In genomic region chr2:154697422-154698237, GRCh38 we compare ENCODE assay signal across 8 cellular contexts. TPM values are rescaled to one million over a fixed set of nuclear protein-coding genes. Genes with fewer than 3 reads are reported as not detected.
DNase-seq lines count a peak whose midpoint lies in the region; ATAC-seq and TF ChIP-seq lines count a peak whose summit lies in the region.

No MANE protein-coding gene starts in this region.

- H3K36me3 ChIP-seq in GM23338 (ENCODE audit: insufficient read depth) (no peaks in the 10 kb centered on the region), hepatocyte (replicated peaks; ENCODE audit: insufficient read depth, low read depth) (no peaks in the 10 kb centered on the region)

- TF ChIP-seq CTCF in GM23338 (conservative IDR thresholded peaks at IDR 0.05; ENCODE audit: low read depth in 2 of 2): no peak
- no peak for TF ChIP-seq CTCF in hepatocyte (IDR thresholded peaks at IDR 0.05; ENCODE audit: poor library complexity)
- no peak for TF ChIP-seq CTCF in retinal pigment epithelial cell (conservative IDR thresholded peaks at IDR 0.05; ENCODE audit: low read depth, low read length)

- peaks cover 7% of the 10 kb centered on the region; the same call in 1 of the 2 replicates for H3K4me1 ChIP-seq in GM23338 (ENCODE audit: insufficient read depth)
- H3K4me1 ChIP-seq in hepatocyte (ENCODE audit: insufficient read depth): peaks cover 9% of the 10 kb centered on the region

- H3K27ac Mint-ChIP-seq in GM23338: 0 out of 2 replicates have a peak overlapping the region, but pooled peaks have one; percentile 23

- H3K27me3 Mint-ChIP-seq in GM23338 (ENCODE audit: insufficient read depth, low read depth, poor library complexity): peaks cover 28% of the 10 kb centered on the region

- no peaks in the 10 kb centered on the region for H3K9me2 ChIP-seq in GM23338 (ENCODE audit: insufficient read depth)
- H3K9me2 ChIP-seq in hepatocyte (replicated peaks; ENCODE audit: insufficient read depth): no peaks in the 10 kb centered on the region

- H4K20me1 ChIP-seq in GM23338 (replicated peaks; ENCODE audit: insufficient read depth) (no peaks in the 10 kb centered on the region), hepatocyte (ENCODE audit: insufficient read depth, poor library complexity, severe bottlenecking) (no peaks in the 10 kb centered on the region)

- H3K36me3 Mint-ChIP-seq in GM23338 (ENCODE audit: low read depth): no peaks in the 10 kb centered on the region; the same call in 2 of the 3 replicates

- peaks cover 15% of the 10 kb centered on the region; the same call in 2 of the 3 replicates for H3K4me1 Mint-ChIP-seq in GM23338

- H3F3A ChIP-seq in GM23338 (replicated peaks; ENCODE audit: low read depth): no peaks in the 10 kb centered on the region

- H2AFZ ChIP-seq in GM23338 (peak overlapping the region; percentile 98), hepatocyte (peak overlapping the region; percentile 67)

- peak; percentile 60 for DNase-seq in GM23338 (ENCODE audit: low spot score)
- peak; percentile 55 for DNase-seq in hepatocyte (ENCODE audit: low spot score)
- DNase-seq in retinal pigment epithelial cell (ENCODE audit: low read depth): no peak
- no peak for DNase-seq in stimulated activated CD4-positive, alpha-beta T cell treated with anti-CD3 and anti-CD28 coated beads, Interleukin-2, amount 100 ng/mL, for 24 hours
- DNase-seq in cortex of kidney (lab: John Stamatoyannopoulos, UW): no peak
- no peak for DNase-seq in activated naive CD4-positive, alpha-beta T cell treated with anti-CD3 and anti-CD28 coated beads, Interleukin-2, amount 50 U/mL, for 16 hours

- peaks cover 56% of the 10 kb centered on the region for H3K27me3 ChIP-seq in GM23338 (ENCODE audit: insufficient read depth)
- no peaks in the 10 kb centered on the region for H3K27me3 ChIP-seq in hepatocyte

- no peaks in the 10 kb centered on the region for H3K9me3 Mint-ChIP-seq in GM23338

- H3K4me3 ChIP-seq in GM23338 (peak overlapping the region; percentile 72), hepatocyte (peak overlapping the region; percentile 83), retinal pigment epithelial cell (ENCODE audit: low read length) (peak overlapping the region; percentile 62)

- H3K79me2 ChIP-seq in GM23338 (replicated peaks; ENCODE audit: insufficient read depth) (no peaks in the 10 kb centered on the region), hepatocyte (no peaks in the 10 kb centered on the region)

- H3K4me2 ChIP-seq in GM23338 (peak overlapping the region; percentile 80), hepatocyte (peak overlapping the region; percentile 100)

- peak overlapping the region; percentile 81 for H3K4me3 Mint-ChIP-seq in GM23338

- WGBS in hepatocyte (ENCODE audit: low lambda C conversion rate, missing lambda C conversion rate): under 1% methylated on average over 64 of the region's 67 CpGs

- no peaks in the 10 kb centered on the region for H3K9me3 ChIP-seq in hepatocyte (ENCODE audit: low read depth)

- H3K27ac ChIP-seq in GM23338 (ENCODE audit: low read depth) (no peak overlapping the region), hepatocyte (no peak overlapping the region)

- peak; percentile 80 for ATAC-seq in GM23338
- peak; percentile 80 for ATAC-seq in SK-N-SH treated with all-trans-retinoic acid at 6 μM for 48 hours
- no peak for ATAC-seq in GM18517 (IDR thresholded peaks at IDR 0.05; ENCODE audit: unreplicated experiment)

TF ChIP-seq in GM23338, 12 proteins besides CTCF, POLR2A, EP300 and RAD21:
- TF ChIP-seq EZH2 (IDR thresholded peaks at IDR 0.05; ENCODE audit: low read depth, unreplicated experiment): peak; percentile 63
- no peak for TF ChIP-seq ZNF114 (CRISPR knock-in tag; IDR thresholded peaks at IDR 0.05)
- no peak for TF ChIP-seq ETS1 (IDR thresholded peaks at IDR 0.05)

TF ChIP-seq in SK-N-SH treated with all-trans-retinoic acid at 6 μM for 48 hours, 23 proteins besides CTCF, POLR2A, EP300 and RAD21:
- no peak for TF ChIP-seq ZNF70 (CRISPR knock-in tag; IDR thresholded peaks at IDR 0.05)
- TF ChIP-seq TSHZ2 (CRISPR knock-in tag; IDR thresholded peaks at IDR 0.05): no peak
- no peak for TF ChIP-seq TOX (CRISPR knock-in tag; IDR thresholded peaks at IDR 0.05; ENCODE audit: borderline replicate concordance)
- no peak for TF ChIP-seq ZNF565 (CRISPR knock-in tag; conservative IDR thresholded peaks at IDR 0.05; ENCODE audit: low read depth)
- TF ChIP-seq ESRRG (CRISPR knock-in tag; IDR thresholded peaks at IDR 0.05): no peak
- no peak for TF ChIP-seq ISL1 (CRISPR knock-in tag; IDR thresholded peaks at IDR 0.05)
- no peak for TF ChIP-seq RARB (CRISPR knock-in tag; IDR thresholded peaks at IDR 0.05)
- no peak for TF ChIP-seq ZNF8 (CRISPR knock-in tag; IDR thresholded peaks at IDR 0.05)
- TF ChIP-seq SNAI2 (CRISPR knock-in tag; IDR thresholded peaks at IDR 0.05): no peak
- no peak for TF ChIP-seq PPARA (CRISPR knock-in tag; IDR thresholded peaks at IDR 0.05; ENCODE audit: borderline replicate concordance)
- TF ChIP-seq CSRNP3 (CRISPR knock-in tag; IDR thresholded peaks at IDR 0.05): no peak
- TF ChIP-seq OSR1 (CRISPR knock-in tag; IDR thresholded peaks at IDR 0.05): no peak
- no peak for TF ChIP-seq GLIS3 (CRISPR knock-in tag; IDR thresholded peaks at IDR 0.05)
- no peak for TF ChIP-seq TCF4 (CRISPR knock-in tag; IDR thresholded peaks at IDR 0.05; ENCODE audit: borderline replicate concordance)
- TF ChIP-seq ZFP3 (CRISPR knock-in tag; IDR thresholded peaks at IDR 0.05): no peak

RNA-seq across cellular contexts. Expression of gene KCNJ3, which starts 0.9 kb away (rescaled TPM):
- total RNA-seq in GM23338 (2014; rRNA removed; shearing (Covaris generic)): 0.28 and 0.74 TPM in 2 replicates
- 0.05 and 0.19 TPM in 2 replicates for polyA plus RNA-seq in GM23338 (2016; fragmentation: Nextera tagmentation; extraction: Ambion mirVana)
- total RNA-seq in hepatocyte: 0.88 and 3.0 TPM in 2 replicates
- polyA plus RNA-seq in hepatocyte: 0.04 and 0.19 TPM in 2 replicates

Comparison
In these comparisons a context has a peak if more than half of its experiments do, and no peak if none do; other contexts are left out.
1. DNase-seq: peak in GM23338 (single experiment) and hepatocyte (single experiment); none in retinal pigment epithelial cell (single experiment), stimulated activated CD4-positive, alpha-beta T cell treated with anti-CD3 and anti-CD28 coated beads, Interleukin-2, amount 100 ng/mL, for 24 hours (0 of 2), cortex of kidney (single experiment) and activated naive CD4-positive, alpha-beta T cell treated with anti-CD3 and anti-CD28 coated beads, Interleukin-2, amount 50 U/mL, for 16 hours (single experiment).
2. Peak in every context shown above with its lines, with median percentiles within 50 percentile points of each other: H3K4me3 ChIP-seq.